ENCODE assay signal across 18 cellular contexts in the genomic region with DNA sequence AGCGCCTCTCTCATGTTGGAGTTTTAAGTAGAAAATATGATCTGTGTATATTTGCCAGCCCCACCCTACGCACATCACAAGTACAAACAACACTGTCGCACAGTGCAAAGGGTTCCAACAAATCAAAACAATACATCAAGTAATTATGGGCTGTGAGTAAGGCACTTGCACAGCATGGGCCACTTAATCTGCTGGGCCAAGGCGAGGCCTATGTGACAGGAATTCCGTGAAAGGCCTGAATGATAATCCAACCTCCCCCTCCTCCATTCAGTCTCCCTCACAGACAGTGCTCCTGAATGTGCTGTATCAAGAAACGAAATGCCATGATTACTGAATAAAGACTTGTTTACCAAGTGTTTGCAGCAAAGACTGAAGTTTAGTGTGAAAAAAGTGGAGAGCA.
DNase-seq lines count a peak whose midpoint lies in the region; ATAC-seq and TF ChIP-seq lines count a peak whose summit lies in the region.
"Had no signal": no experiment of that assay in that cellular context is flagged by ENCODE, and none has a peak within 500 bp of the region (broad histone marks: within the 10 kb centered on the region; RNA-seq: fewer than 3 reads in every experiment).

No MANE protein-coding gene starts in this region.

- DNase-seq in HEK293T (ENCODE audit: extremely low spot score): peak; percentile 41
- peak; percentile 94 for DNase-seq in NCI-H748 (lab: John Stamatoyannopoulos, UW; ENCODE audit: unreplicated experiment)
- DNase-seq in hepatocyte (ENCODE audit: low spot score): no peak
- peak; percentile 37 for DNase-seq in superior temporal gyrus (ENCODE audit: extremely low spot score)
- no peak for DNase-seq in cortex of kidney (lab: John Stamatoyannopoulos, UW)
- DNase-seq in activated CD4-positive, alpha-beta T cell treated with anti-CD3 and anti-CD28 coated beads, Interleukin-2, amount 50 U/mL, for 4 hours: no peak
- DNase-seq: activated CD4-positive, alpha-beta T cell treated with anti-CD3 and anti-CD28 coated beads, Interleukin-2, amount 50 U/mL, for 48 hours; activated effector memory CD4-positive, alpha-beta T cell treated with anti-CD3 and anti-CD28 coated beads, Interleukin-2, amount 50 U/mL, for 16 hours; AML-193; body of pancreas; CD8-positive, alpha-beta memory T cell; DND-41; effector memory CD8-positive, alpha-beta T cell; MG63; NCI-H1436; NCI-H2171 treated with DMSO at 0.1 percent for 48 hours had no signal

- H3K4me3 ChIP-seq in hepatocyte: no peak overlapping the region
- H3K4me3 ChIP-seq: body of pancreas, MG63 had no signal

- peak overlapping the region; percentile 68 for H3K27ac ChIP-seq in hepatocyte

- CTCF ChIA-PET in HEK293T (lab: Yijun Ruan, JAX): interaction anchor here (1.5 kb wide), 1 partner anchor 458 kb away, joined by 4 read pairs; no protein-coding TSS in a partner anchor

- no peak for TF ChIP-seq CTCF in hepatocyte (IDR thresholded peaks at IDR 0.05; ENCODE audit: poor library complexity)

- no peaks in the 10 kb centered on the region for H3K9me2 ChIP-seq in hepatocyte (replicated peaks; ENCODE audit: insufficient read depth)

- H3K4me2 ChIP-seq in hepatocyte: no peak overlapping the region

- 73% methylated on average over 6 of the region's 6 CpGs for WGBS in hepatocyte (ENCODE audit: low lambda C conversion rate, missing lambda C conversion rate)

- H2AFZ ChIP-seq in hepatocyte: no peak overlapping the region

- H3K9me3 ChIP-seq in hepatocyte (ENCODE audit: low read depth): no peaks in the 10 kb centered on the region
- H3K9me3 ChIP-seq: body of pancreas, MG63 had no signal

- no peaks in the 10 kb centered on the region for H3K36me3 ChIP-seq in hepatocyte (replicated peaks; ENCODE audit: insufficient read depth, low read depth)
- H3K36me3 ChIP-seq: MG63 had no signal

- H3K4me1 ChIP-seq in hepatocyte (ENCODE audit: insufficient read depth): peaks cover 11% of the 10 kb centered on the region

- H3K79me2 ChIP-seq in hepatocyte: no peaks in the 10 kb centered on the region

- ATAC-seq in HG02678 (IDR thresholded peaks at IDR 0.05; ENCODE audit: unreplicated experiment): no peak
- ATAC-seq: body of pancreas; effector memory CD8-positive, alpha-beta T cell; stimulated activated memory B cell treated with anti-CD40 and anti-IgM and Interleukin-4, amounts not matched to agents 10 μg/mL and 1 μg/mL and 100 μg/mL, for 72 hours had no signal

- H3K27me3 ChIP-seq in hepatocyte: no peaks in the 10 kb centered on the region
- H3K27me3 ChIP-seq: body of pancreas, MG63 had no signal

- POLR2A ChIA-PET in HEK293T (lab: Yijun Ruan, JAX): no interaction called here

- H4K20me1 ChIP-seq in hepatocyte (ENCODE audit: insufficient read depth, poor library complexity, severe bottlenecking): no peaks in the 10 kb centered on the region

TF ChIP-seq in HEK293T, 16 proteins besides CTCF, POLR2A, EP300 and RAD21:
- no peak for TF ChIP-seq ZNF384 (IDR thresholded peaks at IDR 0.05)
- TF ChIP-seq, protein P1, sequence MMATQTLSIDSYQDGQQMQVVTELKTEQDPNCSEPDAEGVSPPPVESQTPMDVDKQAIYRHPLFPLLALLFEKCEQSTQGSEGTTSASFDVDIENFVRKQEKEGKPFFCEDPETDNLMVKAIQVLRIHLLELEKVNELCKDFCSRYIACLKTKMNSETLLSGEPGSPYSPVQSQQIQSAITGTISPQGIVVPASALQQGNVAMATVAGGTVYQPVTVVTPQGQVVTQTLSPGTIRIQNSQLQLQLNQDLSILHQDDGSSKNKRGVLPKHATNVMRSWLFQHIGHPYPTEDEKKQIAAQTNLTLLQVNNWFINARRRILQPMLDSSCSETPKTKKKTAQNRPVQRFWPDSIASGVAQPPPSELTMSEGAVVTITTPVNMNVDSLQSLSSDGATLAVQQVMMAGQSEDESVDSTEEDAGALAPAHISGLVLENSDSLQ (IDR thresholded peaks at IDR 0.05): peak; percentile 33; the same call in 1 of the 2 replicates
TF ChIP-seq in HEK293T: peak in this region for 1.

Comparison
In these comparisons a context has a peak if more than half of its experiments do, and no peak if none do; other contexts are left out.
1. DNase-seq: peak in HEK293T (single experiment), NCI-H748 (single experiment) and superior temporal gyrus (single experiment); none in hepatocyte (single experiment), cortex of kidney (single experiment) and activated CD4-positive, alpha-beta T cell treated with anti-CD3 and anti-CD28 coated beads, Interleukin-2, amount 50 U/mL, for 4 hours (0 of 2).